ENCODE assay signal across 8 cellular contexts in genomic region chr1:23793018-23793781, GRCh38.
DNase-seq lines count a peak whose midpoint lies in the region; ATAC-seq and TF ChIP-seq lines count a peak whose summit lies in the region.

No MANE protein-coding gene starts in this region.

- intact Hi-C loops in tibial artery (cut with DNase I; ENCODE audit: low total_unique reads): no loop called here

- H3K79me2 ChIP-seq in DND-41 (ENCODE audit: insufficient read depth, low read length): peaks cover 34% of the 10 kb centered on the region

- peaks cover 23% of the 10 kb centered on the region for H3K4me1 Mint-ChIP-seq in nephron

- no peaks in the 10 kb centered on the region for H3K9me3 Mint-ChIP-seq in nephron

- peaks cover 9% of the 10 kb centered on the region for H3K36me3 Mint-ChIP-seq in nephron (ENCODE audit: low read depth)

- DNase-seq in DND-41 (peak; percentile 30), OCI-M1 (lab: John Stamatoyannopoulos, UW) (peak; percentile 72), cerebellar cortex (ENCODE audit: low spot score) (peak; percentile 46), tibial artery (no peak), NCI-H1092 (lab: John Stamatoyannopoulos, UW) (no peak)

- peaks cover 15% of the 10 kb centered on the region; the same call in 1 of the 2 replicates for H4K20me1 ChIP-seq in DND-41 (ENCODE audit: insufficient read depth, low read length)

- H3K4me3 Mint-ChIP-seq in nephron: peak overlapping the region; percentile 66 to 99 (median 97)

- no peaks in the 10 kb centered on the region for H3K27me3 Mint-ChIP-seq in nephron (ENCODE audit: low read depth)

- no peak overlapping the region for H2AFZ ChIP-seq in DND-41 (ENCODE audit: low read depth, low read length)

- no peak overlapping the region for H3K27ac Mint-ChIP-seq in nephron

- no peak for TF ChIP-seq CTCF in DND-41 (IDR thresholded peaks at IDR 0.05; ENCODE audit: borderline replicate concordance, extremely low read depth, low read length, poor library complexity, severe bottlenecking)
- no peak for TF ChIP-seq CTCF in nephron (IDR thresholded peaks at IDR 0.05; ENCODE audit: unreplicated experiment in 3 of 3)
- no peak for TF ChIP-seq CTCF in tibial artery (IDR thresholded peaks at IDR 0.05)

- H3K27ac ChIP-seq in DND-41 (ENCODE audit: low read length) (no peak overlapping the region), tibial artery (no peak overlapping the region)

- 0 out of 2 replicates have a peak overlapping the region, but pooled peaks have one; percentile 84 for H3K9ac ChIP-seq in DND-41 (ENCODE audit: low read depth, low read length)

- peak overlapping the region; percentile 91; the same call in 1 of the 2 replicates for H3K4me2 ChIP-seq in DND-41 (ENCODE audit: insufficient read depth, low read length)

- no peaks in the 10 kb centered on the region for H3K9me3 ChIP-seq in DND-41 (ENCODE audit: insufficient read depth, low read length, severe bottlenecking)
- no peaks in the 10 kb centered on the region for H3K9me3 ChIP-seq in tibial artery

- H3K4me1 ChIP-seq in DND-41 (ENCODE audit: insufficient read depth, low read length) (peaks cover 30% of the 10 kb centered on the region), tibial artery (peaks cover 0 to 32% (median 28%) of the 10 kb centered on the region in 4 donors)

- H3K36me3 ChIP-seq in DND-41 (ENCODE audit: insufficient read depth, low read length) (peaks cover 46% of the 10 kb centered on the region), tibial artery (peaks cover 0 to 61% (median 29%) of the 10 kb centered on the region in 3 donors)

- H3K27me3 ChIP-seq in DND-41 (ENCODE audit: insufficient read depth, low read length, poor library complexity): no peaks in the 10 kb centered on the region
- no peaks in the 10 kb centered on the region for H3K27me3 ChIP-seq in tibial artery

- ATAC-seq in DND-41 (ENCODE audit: insufficient read depth, low read depth): no peak
- ATAC-seq in GM18520 (IDR thresholded peaks at IDR 0.05; ENCODE audit: unreplicated experiment): no peak
- no peak for ATAC-seq in HG02759 (IDR thresholded peaks at IDR 0.05; ENCODE audit: unreplicated experiment)

- H3K4me3 ChIP-seq in DND-41 (ENCODE audit: low read depth in 1 of 2, low read length in 2 of 2) (no peak overlapping the region), tibial artery (no peak overlapping the region)

Comparison
In these comparisons a context has a peak if more than half of its experiments do, and no peak if none do; other contexts are left out.
1. DNase-seq: peak in DND-41 (single experiment), OCI-M1 (single experiment) and cerebellar cortex (single experiment); none in tibial artery (0 of 2) and NCI-H1092 (single experiment).